Comparison of ENCODE assay signal across 26 cellular contexts in the genomic region with DNA sequence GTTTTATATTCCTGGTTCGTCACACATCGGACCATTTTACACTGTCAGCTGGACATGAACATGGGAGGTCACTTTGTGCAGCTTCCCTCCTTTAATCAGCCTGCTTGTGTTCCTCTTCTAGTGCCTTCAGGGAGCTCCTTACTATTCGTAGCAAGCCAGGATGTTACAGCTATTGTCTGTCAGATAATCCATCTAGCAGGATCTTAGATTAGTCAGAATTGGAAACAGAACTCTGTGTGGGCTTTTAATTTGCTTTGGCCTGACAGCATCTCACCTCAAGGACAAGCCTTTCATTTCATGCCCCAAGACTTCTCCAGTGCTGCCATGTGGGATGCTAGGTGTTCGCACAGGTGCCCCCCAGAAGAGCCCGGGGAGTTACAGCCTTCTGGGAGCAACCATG. TPM values are rescaled to one million over a fixed set of nuclear protein-coding genes. Genes with fewer than 3 reads are reported as not detected.
"Had no signal": no experiment of that assay in that cellular context is flagged by ENCODE, and none has a peak within 500 bp of the region (broad histone marks: within the 10 kb centered on the region; RNA-seq: fewer than 3 reads in every experiment).

No MANE protein-coding gene starts in this region.

- H3K36me3 Mint-ChIP-seq: naive thymus-derived CD8-positive, alpha-beta T cell; stimulated activated naive B cell treated with anti-CD40 and anti-IgM and Interleukin-4, amounts not matched to agents 10 μg/mL and 1 μg/mL and 100 μg/mL, for 72 hours had no signal

- DNase-seq: hypothalamus; islet precursor cell; left ventricle myocardium inferior; naive thymus-derived CD8-positive, alpha-beta T cell; nucleus accumbens; pancreas; retina; right cardiac atrium; stimulated activated CD4-positive, alpha-beta T cell treated with anti-CD3 and anti-CD28 coated beads, Interleukin-12 subunit alpha, Interleukin-12 subunit beta, amount 100 ng/mL, for 4 hours; stimulated activated CD4-positive, alpha-beta T cell treated with anti-CD3 and anti-CD28 coated beads, Interleukin-15, amount 100 ng/mL, for 24 hours; stimulated activated CD4-positive, alpha-beta T cell treated with anti-CD3 and anti-CD28 coated beads, Interleukin-2, amount 100 ng/mL, for 24 hours; stimulated activated CD4-positive, alpha-beta T cell treated with anti-CD3 and anti-CD28 coated beads, Interleukin-4, amount 100 ng/mL, for 1 hour; stimulated activated naive B cell treated with anti-CD40 and anti-IgM and Interleukin-4, amounts not matched to agents 10 μg/mL and 1 μg/mL and 100 μg/mL, for 72 hours; stimulated activated naive CD8-positive, alpha-beta T cell treated with anti-CD3 and anti-CD28 coated beads, Interleukin-15, Interleukin-2, amounts not matched to agents 100 U/mL and 50 U/mL, for 24 hours; stomach; testis; thyroid gland; transverse colon; upper lobe of left lung had no signal

- H3K27me3 ChIP-seq: pancreas, stomach, testis, thyroid gland, transverse colon, upper lobe of left lung, vagina had no signal

- H3K27ac ChIP-seq: left ventricle myocardium inferior, pancreas, prostate gland, skin epidermis, stomach, testis, thyroid gland, transverse colon, upper lobe of left lung, vagina had no signal

- H3K4me3 Mint-ChIP-seq: naive thymus-derived CD8-positive, alpha-beta T cell; nephron; neural crest cell; stimulated activated naive B cell treated with anti-CD40 and anti-IgM and Interleukin-4, amounts not matched to agents 10 μg/mL and 1 μg/mL and 100 μg/mL, for 72 hours had no signal

- H3K9me3 ChIP-seq: left ventricle myocardium inferior, pancreas, prostate gland, stomach, testis, thyroid gland, transverse colon, upper lobe of left lung, vagina had no signal

- H3K4me1 ChIP-seq: prostate gland, testis, vagina had no signal

- H3K4me1 Mint-ChIP-seq: nephron; neural crest cell; stimulated activated naive B cell treated with anti-CD40 and anti-IgM and Interleukin-4, amounts not matched to agents 10 μg/mL and 1 μg/mL and 100 μg/mL, for 72 hours had no signal

- H3K27ac Mint-ChIP-seq: naive thymus-derived CD8-positive, alpha-beta T cell; nephron; stimulated activated naive B cell treated with anti-CD40 and anti-IgM and Interleukin-4, amounts not matched to agents 10 μg/mL and 1 μg/mL and 100 μg/mL, for 72 hours had no signal

- H3K9me3 Mint-ChIP-seq: nephron, neural crest cell had no signal

- FAIRE-seq: pancreas had no signal

- H3K36me3 ChIP-seq: left ventricle myocardium inferior, pancreas, prostate gland, stomach, thyroid gland, transverse colon, upper lobe of left lung, vagina had no signal

- ATAC-seq: naive thymus-derived CD8-positive, alpha-beta T cell; pancreas; right cardiac atrium; sciatic nerve; stimulated activated naive B cell treated with anti-CD40 and anti-IgM and Interleukin-4, amounts not matched to agents 10 μg/mL and 1 μg/mL and 100 μg/mL, for 72 hours; stimulated activated naive CD8-positive, alpha-beta T cell treated with anti-CD3 and anti-CD28 coated beads, Interleukin-15, Interleukin-2, amounts not matched to agents 100 U/mL and 50 U/mL, for 24 hours had no signal

- H3K4me3 ChIP-seq: left ventricle myocardium inferior, lung, pancreas, prostate gland, skin epidermis, stomach, testis, thyroid gland, transverse colon, upper lobe of left lung, vagina had no signal

RNA-seq across cellular contexts. Expression of a gene that starts 30.2 kb away (rescaled TPM):
- total RNA-seq: naive thymus-derived CD8-positive, alpha-beta T cell had no signal
- polyA plus RNA-seq: naive thymus-derived CD8-positive, alpha-beta T cell had no signal
